In genomic region chr14:104676694-104677505, GRCh38 we compare ENCODE assay signal across 8 cellular contexts. TPM values are rescaled to one million over a fixed set of nuclear protein-coding genes. Genes with fewer than 3 reads are reported as not detected.
DNase-seq lines count a peak whose midpoint lies in the region; ATAC-seq lines count a peak whose summit lies in the region.

No MANE protein-coding gene starts in this region.

- H3K4me3 ChIP-seq in mesendoderm (ENCODE audit: low read length), result no peak overlapping the region
- H3K4me3 ChIP-seq in stomach smooth muscle (ENCODE audit: low read length in 2 of 2), result peak overlapping the region; percentile 74 to 77

- peaks cover 0 to 7% (median 3%) of the 10 kb centered on the region in 3 donors for H3K9me3 Mint-ChIP-seq in IgD-negative memory B cell

- H3K4me3 Mint-ChIP-seq in IgD-negative memory B cell, result peak overlapping the region; percentile 35 to 92 (median 84)

- H3K27ac ChIP-seq in mesendoderm (ENCODE audit: low read depth, low read length) (peak overlapping the region; percentile 90), stomach smooth muscle (ENCODE audit: low read length) (peak overlapping the region; percentile 76)

- H3K23ac ChIP-seq in mesendoderm (ENCODE audit: low read length), result peak overlapping the region; percentile 92

- no peak overlapping the region for H4K5ac ChIP-seq in mesendoderm (ENCODE audit: low read length)

- no peaks in the 10 kb centered on the region for H3K27me3 ChIP-seq in mesendoderm (ENCODE audit: insufficient read depth, low read length, poor library complexity)
- no peaks in the 10 kb centered on the region for H3K27me3 ChIP-seq in stomach smooth muscle (ENCODE audit: control insufficient read depth in 1 of 2, insufficient read depth in 2 of 2, low read length in 2 of 2)

- H3K27me3 Mint-ChIP-seq in IgD-negative memory B cell, result peaks cover 2% of the 10 kb centered on the region

- H2BK120ac ChIP-seq in mesendoderm (ENCODE audit: low read depth, low read length), result peak overlapping the region; percentile 8

- H3K18ac ChIP-seq in mesendoderm (ENCODE audit: low read length), result peak overlapping the region; percentile 56

- H4K8ac ChIP-seq in mesendoderm (ENCODE audit: low read depth, low read length), result peak overlapping the region; percentile 40

- peak overlapping the region; percentile 87 for H2AK5ac ChIP-seq in mesendoderm (ENCODE audit: low read length)

- H3K79me1 ChIP-seq in mesendoderm (ENCODE audit: low read length), result no peaks in the 10 kb centered on the region

- H3K36me3 Mint-ChIP-seq in IgD-negative memory B cell, result no peaks in the 10 kb centered on the region

- no peaks in the 10 kb centered on the region for H3K79me2 ChIP-seq in mesendoderm (ENCODE audit: control insufficient read depth, insufficient read depth, low read length)

- H3K9ac ChIP-seq in mesendoderm (ENCODE audit: low read length) (peak overlapping the region; percentile 81), stomach smooth muscle (ENCODE audit: low read length in 2 of 2) (peak overlapping the region; percentile 72 to 76)

- H3K27ac Mint-ChIP-seq in IgD-negative memory B cell, result peak overlapping the region in 1 of 3 donors; percentile 14

- H3K4me2 ChIP-seq in mesendoderm (ENCODE audit: low read length), result peak overlapping the region; percentile 81

- peak overlapping the region; percentile 73 for H2BK5ac ChIP-seq in mesendoderm (ENCODE audit: low read length)

- H3K4me1 ChIP-seq in mesendoderm (ENCODE audit: control insufficient read depth, low read depth, low read length) (peaks cover 18% of the 10 kb centered on the region), stomach smooth muscle (ENCODE audit: control insufficient read depth, insufficient read depth, low read length) (peaks cover 48% of the 10 kb centered on the region)

- H2BK15ac ChIP-seq in mesendoderm (replicated peaks; ENCODE audit: low read depth), result no peak overlapping the region

- peak overlapping the region; percentile 42 for H3K4ac ChIP-seq in mesendoderm (ENCODE audit: low read depth, low read length)

- ATAC-seq in GM19395 (IDR thresholded peaks at IDR 0.05; ENCODE audit: unreplicated experiment) (peak; percentile 24), HG03280 (IDR thresholded peaks at IDR 0.05; ENCODE audit: unreplicated experiment) (no peak)

- no CpG with 5 or more reads among the region's 29 CpGs for WGBS in mesendoderm (ENCODE audit: extremely low coverage, insufficient coverage, low lambda C conversion rate)

- no peaks in the 10 kb centered on the region for H3K9me3 ChIP-seq in stomach smooth muscle (ENCODE audit: control insufficient read depth in 2 of 2, low read length in 2 of 2)

- DNase-seq in astrocyte of the hippocampus (ENCODE audit: low read depth, low spot score) (peak; percentile 46), mesendoderm (peak; percentile 80), HuH-7 (ENCODE audit: low spot score) (no peak), SKM-1 (lab: John Stamatoyannopoulos, UW; ENCODE audit: unreplicated experiment) (no peak)

- peaks cover 11 to 18% (median 15%) of the 10 kb centered on the region in 3 donors for H3K4me1 Mint-ChIP-seq in IgD-negative memory B cell

- H3K56ac ChIP-seq in mesendoderm (ENCODE audit: low read length), result peak overlapping the region; percentile 96

- no peaks in the 10 kb centered on the region for H3K36me3 ChIP-seq in mesendoderm (ENCODE audit: control insufficient read depth, insufficient read depth, low read length)
- H3K36me3 ChIP-seq in stomach smooth muscle (ENCODE audit: control insufficient read depth in 2 of 2, insufficient read depth in 2 of 2, low read length in 2 of 2), result no peaks in the 10 kb centered on the region

RNA-seq across cellular contexts. Expression of gene INF2, which starts 12.5 kb away (rescaled TPM):
- 10.8 TPM for polyA plus RNA-seq in IgD-negative memory B cell
- 34.4 TPM for polyA plus RNA-seq in mesendoderm (2013, experiment 1 of 2)
- polyA plus RNA-seq in mesendoderm (2013, experiment 2 of 2), result 34.6 TPM

RNA-seq across cellular contexts. Expression of gene ADSS1, which starts 47.1 kb away (rescaled TPM):
- polyA plus RNA-seq in IgD-negative memory B cell, result not detected
- 2.0 TPM for polyA plus RNA-seq in mesendoderm (2013, experiment 1 of 2)
- polyA plus RNA-seq in mesendoderm (2013, experiment 2 of 2), result 2.1 TPM

Comparison
In these comparisons a context has a peak if more than half of its experiments do, and no peak if none do; other contexts are left out.
1. DNase-seq: peak in astrocyte of the hippocampus (single experiment) and mesendoderm (single experiment); none in HuH-7 (single experiment) and SKM-1 (single experiment).